Comparison of ENCODE assay signal across 18 cellular contexts in the genomic region with DNA sequence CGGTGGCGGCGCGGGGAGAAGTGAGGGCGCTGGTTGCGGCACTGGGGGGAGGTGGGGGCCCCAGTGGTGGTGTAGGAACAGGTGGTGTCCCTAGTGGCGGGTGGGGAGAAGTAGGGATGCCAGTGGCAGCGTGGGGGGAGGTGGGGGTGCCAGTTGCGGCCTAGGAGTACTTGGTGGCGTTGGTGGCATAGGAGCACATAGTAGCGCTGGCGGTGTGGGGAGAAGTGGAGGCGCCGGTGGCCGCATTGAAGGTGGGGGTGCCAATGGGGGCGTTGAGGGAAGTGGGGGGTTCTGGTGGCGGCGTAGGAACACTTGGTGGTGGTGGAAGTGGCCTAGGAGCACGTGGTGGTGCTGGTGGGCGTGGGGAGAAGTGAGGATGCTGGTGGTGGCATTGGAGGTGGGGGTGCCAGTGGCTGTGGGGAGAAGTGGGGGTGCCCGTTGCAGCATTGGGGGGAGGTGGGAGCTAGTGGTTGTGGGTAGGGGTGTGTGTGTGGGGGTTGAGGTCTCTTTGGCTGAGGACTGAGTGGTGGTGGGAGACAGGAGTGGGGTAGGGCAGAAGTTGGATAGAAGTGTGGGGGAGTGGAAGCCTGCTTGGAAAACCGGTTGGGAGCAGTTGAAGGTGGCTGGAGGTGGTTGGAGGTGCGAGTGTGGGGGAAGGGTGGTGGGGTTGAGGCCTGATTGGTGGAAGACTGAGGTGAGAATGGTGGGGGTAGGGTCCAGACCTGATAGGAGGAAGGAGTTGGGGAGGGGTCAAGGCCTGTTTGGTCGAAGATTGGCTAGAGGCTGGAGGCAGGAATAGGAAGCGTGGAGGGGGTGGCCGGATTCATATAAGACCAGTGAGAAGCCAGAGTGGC. TPM values are rescaled to one million over a fixed set of nuclear protein-coding genes. Genes with fewer than 3 reads are reported as not detected.
DNase-seq lines count a peak whose midpoint lies in the region; ATAC-seq and TF ChIP-seq lines count a peak whose summit lies in the region.
"Had no signal": no experiment of that assay in that cellular context is flagged by ENCODE, and none has a peak within 500 bp of the region (broad histone marks: within the 10 kb centered on the region; RNA-seq: fewer than 3 reads in every experiment).

No MANE protein-coding gene starts in this region.

- no peak for DNase-seq in activated T-cell treated with anti-CD3 and anti-CD28 coated beads, Interleukin-2, amount 50 U/mL, for 72 hours
- no peak for DNase-seq in activated T-cell treated with anti-CD3 and anti-CD28 coated beads, Interleukin-2, amount 50 U/mL, for 48 hours
- DNase-seq in Karpas-422 (peak; percentile 33), endodermal cell (peak; percentile 68), left lobe of liver (ENCODE audit: low spot score) (no peak), NCI-H774 (lab: John Stamatoyannopoulos, UW) (no peak)
- no peak for DNase-seq in stimulated activated naive B cell treated with anti-CD40 and anti-IgM and Interleukin-4, amounts not matched to agents 10 μg/mL and 1 μg/mL and 100 μg/mL, for 72 hours
- DNase-seq: CD4-positive, CD25-positive, alpha-beta regulatory T cell; DMS79; hippocampal formation; NCI-H187; NCI-H345; retina; SW 1271; transverse colon had no signal

- no peak overlapping the region for H3K4me3 Mint-ChIP-seq in activated T-cell treated with anti-CD3 and anti-CD28 coated beads, Interleukin-2, amount 50 U/mL, for 72 hours
- H3K4me3 Mint-ChIP-seq in endodermal cell = no peak overlapping the region
- H3K4me3 Mint-ChIP-seq in stimulated activated naive B cell treated with anti-CD40 and anti-IgM and Interleukin-4, amounts not matched to agents 10 μg/mL and 1 μg/mL and 100 μg/mL, for 72 hours = peak overlapping the region in 1 of 2 donors; percentile 9
- H3K4me3 Mint-ChIP-seq: CD4-positive, CD25-positive, alpha-beta regulatory T cell had no signal

- H3K9me3 ChIP-seq in Karpas-422 (ENCODE audit: low read length) (no peaks in the 10 kb centered on the region), endodermal cell (ENCODE audit: control insufficient read depth, low read length) (no peaks in the 10 kb centered on the region)
- H3K9me3 ChIP-seq: neutrophil, transverse colon had no signal

- no peak overlapping the region for H2AFZ ChIP-seq in Karpas-422 (ENCODE audit: low read length)

- TF ChIP-seq CTCF in endodermal cell (conservative IDR thresholded peaks at IDR 0.05) = no peak

- H3K4me3 ChIP-seq in Karpas-422 (ENCODE audit: low read length) (no peak overlapping the region), endodermal cell (ENCODE audit: low read length) (no peak overlapping the region)
- H3K4me3 ChIP-seq: transverse colon had no signal

- ATAC-seq in activated T-cell treated with anti-CD3 and anti-CD28 coated beads, Interleukin-2, amount 50 U/mL, for 72 hours (replicated peaks in 1 of 2) = peak; percentile 10 to 14
- ATAC-seq in stimulated activated naive B cell treated with anti-CD40 and anti-IgM and Interleukin-4, amounts not matched to agents 10 μg/mL and 1 μg/mL and 100 μg/mL, for 72 hours (replicated peaks) = no peak
- no peak for ATAC-seq in left lobe of liver
- ATAC-seq in GM18909 (IDR thresholded peaks at IDR 0.05; ENCODE audit: poor library complexity, unreplicated experiment) = no peak

- peaks cover 8 to 23% of the 10 kb centered on the region in 2 donors for H3K36me3 Mint-ChIP-seq in activated T-cell treated with anti-CD3 and anti-CD28 coated beads, Interleukin-2, amount 50 U/mL, for 72 hours (ENCODE audit: insufficient read depth in 2 of 2)
- peaks cover 49% of the 10 kb centered on the region for H3K36me3 Mint-ChIP-seq in endodermal cell (ENCODE audit: low read depth)
- H3K36me3 Mint-ChIP-seq in stimulated activated naive B cell treated with anti-CD40 and anti-IgM and Interleukin-4, amounts not matched to agents 10 μg/mL and 1 μg/mL and 100 μg/mL, for 72 hours = peaks cover 12 to 23% of the 10 kb centered on the region in 2 donors

- H3K4me1 ChIP-seq in Karpas-422 (ENCODE audit: low read length) (no peaks in the 10 kb centered on the region), endodermal cell (ENCODE audit: control insufficient read depth, insufficient read depth, low read length) (no peaks in the 10 kb centered on the region)
- H3K4me1 ChIP-seq: transverse colon had no signal

- peaks cover 13% of the 10 kb centered on the region for H3K4me1 Mint-ChIP-seq in activated T-cell treated with anti-CD3 and anti-CD28 coated beads, Interleukin-2, amount 50 U/mL, for 72 hours (ENCODE audit: low read depth)
- H3K4me1 Mint-ChIP-seq in endodermal cell = no peaks in the 10 kb centered on the region
- H3K4me1 Mint-ChIP-seq in stimulated activated naive B cell treated with anti-CD40 and anti-IgM and Interleukin-4, amounts not matched to agents 10 μg/mL and 1 μg/mL and 100 μg/mL, for 72 hours = peaks cover 2 to 4% of the 10 kb centered on the region in 2 donors

- no peaks in the 10 kb centered on the region for H3K27me3 ChIP-seq in Karpas-422 (ENCODE audit: low read length)
- no peaks in the 10 kb centered on the region for H3K27me3 ChIP-seq in endodermal cell (ENCODE audit: control insufficient read depth, insufficient read depth, low read length, poor library complexity, severe bottlenecking)
- H3K27me3 ChIP-seq: neutrophil, transverse colon had no signal

- H3K9me2 ChIP-seq in Karpas-422 (replicated peaks; ENCODE audit: insufficient read depth, low read length) = no peaks in the 10 kb centered on the region

- peak overlapping the region; percentile 76 for H3K27ac Mint-ChIP-seq in activated T-cell treated with anti-CD3 and anti-CD28 coated beads, Interleukin-2, amount 50 U/mL, for 72 hours
- H3K27ac Mint-ChIP-seq in endodermal cell = no peak overlapping the region
- peak overlapping the region; percentile 65 for H3K27ac Mint-ChIP-seq in stimulated activated naive B cell treated with anti-CD40 and anti-IgM and Interleukin-4, amounts not matched to agents 10 μg/mL and 1 μg/mL and 100 μg/mL, for 72 hours

- no peak overlapping the region for H3K27ac ChIP-seq in Karpas-422 (ENCODE audit: low read length)
- no peak overlapping the region for H3K27ac ChIP-seq in endodermal cell (ENCODE audit: low read depth, low read length)
- H3K27ac ChIP-seq: neutrophil, transverse colon had no signal

- no peak overlapping the region for H3K9ac ChIP-seq in Karpas-422 (ENCODE audit: low read length)
- no peak overlapping the region for H3K9ac ChIP-seq in endodermal cell (ENCODE audit: extremely low read depth, low read length, poor library complexity, severe bottlenecking)

- peaks cover 7% of the 10 kb centered on the region for H3K79me2 ChIP-seq in Karpas-422 (ENCODE audit: low read length)

- no peaks in the 10 kb centered on the region for H4K20me1 ChIP-seq in Karpas-422 (ENCODE audit: insufficient read depth, low read depth, low read length)

- H3K27me3 Mint-ChIP-seq in activated T-cell treated with anti-CD3 and anti-CD28 coated beads, Interleukin-2, amount 50 U/mL, for 72 hours (ENCODE audit: low read depth) = no peaks in the 10 kb centered on the region
- H3K27me3 Mint-ChIP-seq in endodermal cell (ENCODE audit: insufficient read depth) = no peaks in the 10 kb centered on the region
- no peaks in the 10 kb centered on the region for H3K27me3 Mint-ChIP-seq in stimulated activated naive B cell treated with anti-CD40 and anti-IgM and Interleukin-4, amounts not matched to agents 10 μg/mL and 1 μg/mL and 100 μg/mL, for 72 hours
- H3K27me3 Mint-ChIP-seq: CD4-positive, CD25-positive, alpha-beta regulatory T cell had no signal

- no peaks in the 10 kb centered on the region for H3K9me3 Mint-ChIP-seq in activated T-cell treated with anti-CD3 and anti-CD28 coated beads, Interleukin-2, amount 50 U/mL, for 72 hours
- H3K9me3 Mint-ChIP-seq in endodermal cell = peaks cover 42% of the 10 kb centered on the region
- H3K9me3 Mint-ChIP-seq in stimulated activated naive B cell treated with anti-CD40 and anti-IgM and Interleukin-4, amounts not matched to agents 10 μg/mL and 1 μg/mL and 100 μg/mL, for 72 hours = no peaks in the 10 kb centered on the region
- H3K9me3 Mint-ChIP-seq: CD4-positive, CD25-positive, alpha-beta regulatory T cell had no signal

- H3K36me3 ChIP-seq in Karpas-422 (ENCODE audit: insufficient read depth, low read length) (peaks cover 21% of the 10 kb centered on the region), endodermal cell (ENCODE audit: control insufficient read depth, insufficient read depth, low read length) (peaks cover 23% of the 10 kb centered on the region)
- H3K36me3 ChIP-seq: transverse colon had no signal

- WGBS in endodermal cell (ENCODE audit: insufficient coverage in 1 of 2, insufficient read length in 1 of 2), 2 experiments = 98% methylated on average over 20 of the region's 26 CpGs; no CpG with 5 or more reads in 1 of the 2 experiments

- no peak overlapping the region for H3K4me2 ChIP-seq in Karpas-422 (ENCODE audit: low read depth, low read length, poor library complexity, severe bottlenecking)

RNA-seq across cellular contexts. Expression of gene GCNA, which starts 1.1 kb away (rescaled TPM):
- 1 to 10 TPM; 6.9 to 8.4 TPM for total RNA-seq in activated T-cell treated with anti-CD3 and anti-CD28 coated beads, Interleukin-2, amount 50 U/mL, for 72 hours
- total RNA-seq in Karpas-422 (2014; rRNA removed; shearing (Covaris generic); ENCODE audit: low replicate concordance) = 5.4 and 6.2 TPM in 2 replicates
- 1 to 10 TPM; 2.1 to 2.3 TPM for total RNA-seq in endodermal cell
- polyA plus RNA-seq in endodermal cell (2013, experiment 1 of 2) = 1.0 TPM
- polyA plus RNA-seq in endodermal cell (2013, experiment 2 of 2) = 0.91 TPM
- total RNA-seq in left lobe of liver = 0.83 TPM

RNA-seq across cellular contexts. Expression of gene CXCR3, which starts 38.9 kb away (rescaled TPM):
- 10 to 100 TPM in 1 of 2 donors, 1 to 10 TPM in 1; 8.8 to 14.6 TPM for total RNA-seq in activated T-cell treated with anti-CD3 and anti-CD28 coated beads, Interleukin-2, amount 50 U/mL, for 72 hours
- not detected in 2 replicates for total RNA-seq in Karpas-422 (2014; rRNA removed; shearing (Covaris generic); ENCODE audit: low replicate concordance)
- total RNA-seq in endodermal cell (not detected), left lobe of liver (0.13 TPM)
- polyA plus RNA-seq in endodermal cell (2013, experiment 1 of 2) = not detected
- polyA plus RNA-seq in endodermal cell (2013, experiment 2 of 2) = not detected
- total RNA-seq: fibroblast of villous mesenchyme had no signal

RNA-seq across cellular contexts. Expression of gene OGT, which starts 46.5 kb away (rescaled TPM):
- 100 to 1,000 TPM; 702 to 788 TPM for total RNA-seq in activated T-cell treated with anti-CD3 and anti-CD28 coated beads, Interleukin-2, amount 50 U/mL, for 72 hours
- 314 and 469 TPM in 2 replicates for total RNA-seq in Karpas-422 (2014; rRNA removed; shearing (Covaris generic); ENCODE audit: low replicate concordance)
- total RNA-seq in endodermal cell (100 to 1,000 TPM; 114 to 153 TPM), left lobe of liver (39.5 TPM)
- 104 TPM for polyA plus RNA-seq in endodermal cell (2013, experiment 1 of 2)
- polyA plus RNA-seq in endodermal cell (2013, experiment 2 of 2) = 96.2 TPM

Comparison
In these comparisons a context has a peak if more than half of its experiments do, and no peak if none do; other contexts are left out.
1. ATAC-seq: peak in activated T-cell treated with anti-CD3 and anti-CD28 coated beads, Interleukin-2, amount 50 U/mL, for 72 hours (2 of 2); none in stimulated activated naive B cell treated with anti-CD40 and anti-IgM and Interleukin-4, amounts not matched to agents 10 μg/mL and 1 μg/mL and 100 μg/mL, for 72 hours (0 of 2), left lobe of liver (single experiment) and GM18909 (single experiment).
2. DNase-seq: peak in Karpas-422 (single experiment) and endodermal cell (single experiment); none in activated T-cell treated with anti-CD3 and anti-CD28 coated beads, Interleukin-2, amount 50 U/mL, for 72 hours (0 of 2), activated T-cell treated with anti-CD3 and anti-CD28 coated beads, Interleukin-2, amount 50 U/mL, for 48 hours (0 of 2), stimulated activated naive B cell treated with anti-CD40 and anti-IgM and Interleukin-4, amounts not matched to agents 10 μg/mL and 1 μg/mL and 100 μg/mL, for 72 hours (single experiment), left lobe of liver (single experiment) and NCI-H774 (single experiment).